ENCODE assay signal across 27 cellular contexts in genomic region chr9:98206754-98207153, GRCh38.
"Had no signal": no experiment of that assay in that cellular context is flagged by ENCODE, and none has a peak within 500 bp of the region (broad histone marks: within the 10 kb centered on the region; RNA-seq: fewer than 3 reads in every experiment).

No MANE protein-coding gene starts in this region.

- H3K27ac Mint-ChIP-seq: dendritic cell treated with granulocyte-macrophage colony-stimulating factor and Interleukin-4, amounts not matched to agents 40 ng/mL and 50 ng/mL, for 4 days; endodermal cell; memory B cell; nephron; neural progenitor cell; stimulated activated naive CD8-positive, alpha-beta T cell treated with anti-CD3 and anti-CD28 coated beads, Interleukin-15, amount 100 ng/mL, for 72 hours had no signal

- H3K27ac ChIP-seq: colonic mucosa, gastrocnemius medialis, neural progenitor cell, prostate gland, right atrium auricular region, suprapubic skin had no signal

- H3K36me3 ChIP-seq: colonic mucosa, gastrocnemius medialis, neural progenitor cell, prostate gland, right atrium auricular region had no signal

- H2AFZ ChIP-seq: neural progenitor cell had no signal

- H3K4me1 ChIP-seq: colonic mucosa, gastrocnemius medialis, neural progenitor cell, prostate gland, right atrium auricular region had no signal

- DNase-seq: colonic mucosa; effector CD8-positive, alpha-beta T cell; endodermal cell; erythroblast; gastrocnemius medialis; head of caudate nucleus; kidney; midbrain; naive thymus-derived CD4-positive, alpha-beta T cell; stimulated activated CD4-positive, alpha-beta T cell treated with anti-CD3 and anti-CD28 coated beads, Interleukin-12 subunit alpha, Interleukin-12 subunit beta, amount 100 ng/mL, for 4 hours; stimulated activated CD4-positive, alpha-beta T cell treated with anti-CD3 and anti-CD28 coated beads, Interleukin-1b, Interleukin-23, amount 100 ng/mL, for 48 hours; stimulated activated CD4-positive, alpha-beta T cell treated with anti-CD3 and anti-CD28 coated beads, Interleukin-4, amount 100 ng/mL, for 1 hour; stimulated activated CD8-positive, alpha-beta memory T cell treated with anti-CD3 and anti-CD28 coated beads, Interleukin-4, amount 100 ng/mL, for 48 hours; stimulated activated naive CD4-positive, alpha-beta T cell; stimulated activated naive CD8-positive, alpha-beta T cell treated with anti-CD3 and anti-CD28 coated beads, Interleukin-15, amount 100 ng/mL, for 72 hours; trophoblast cell had no signal

- H3K4me3 Mint-ChIP-seq: dendritic cell treated with granulocyte-macrophage colony-stimulating factor and Interleukin-4, amounts not matched to agents 40 ng/mL and 50 ng/mL, for 4 days; endodermal cell; memory B cell; naive thymus-derived CD4-positive, alpha-beta T cell; nephron; stimulated activated naive CD8-positive, alpha-beta T cell treated with anti-CD3 and anti-CD28 coated beads, Interleukin-15, amount 100 ng/mL, for 72 hours had no signal

- H3K27me3 ChIP-seq: colonic mucosa, gastrocnemius medialis, neural progenitor cell, right atrium auricular region, suprapubic skin had no signal

- H3K9ac ChIP-seq: neural progenitor cell had no signal

- ATAC-seq: gastrocnemius medialis; left lobe of liver; naive thymus-derived CD4-positive, alpha-beta T cell; sciatic nerve; stimulated activated naive CD8-positive, alpha-beta T cell treated with anti-CD3 and anti-CD28 coated beads, Interleukin-15, amount 100 ng/mL, for 72 hours had no signal

- H3K36me3 Mint-ChIP-seq: neural progenitor cell had no signal

- H3K9me3 Mint-ChIP-seq: dendritic cell treated with granulocyte-macrophage colony-stimulating factor and Interleukin-4, amounts not matched to agents 40 ng/mL and 50 ng/mL, for 4 days; memory B cell; nephron; neural progenitor cell; stimulated activated naive CD8-positive, alpha-beta T cell treated with anti-CD3 and anti-CD28 coated beads, Interleukin-15, amount 100 ng/mL, for 72 hours had no signal

- H3K4me3 ChIP-seq: colonic mucosa, gastrocnemius medialis, lung, neural progenitor cell, prostate gland, right atrium auricular region, smooth muscle cell, suprapubic skin had no signal

- H3K4me2 ChIP-seq: neural progenitor cell, smooth muscle cell had no signal

- H3K27me3 Mint-ChIP-seq: dendritic cell treated with granulocyte-macrophage colony-stimulating factor and Interleukin-4, amounts not matched to agents 40 ng/mL and 50 ng/mL, for 4 days; memory B cell; naive thymus-derived CD4-positive, alpha-beta T cell; stimulated activated naive CD8-positive, alpha-beta T cell treated with anti-CD3 and anti-CD28 coated beads, Interleukin-15, amount 100 ng/mL, for 72 hours had no signal

- H3K9me3 ChIP-seq: colonic mucosa, gastrocnemius medialis, prostate gland, right atrium auricular region, suprapubic skin had no signal
